21 cellular contexts compared by ENCODE assay signal in the genomic region with DNA sequence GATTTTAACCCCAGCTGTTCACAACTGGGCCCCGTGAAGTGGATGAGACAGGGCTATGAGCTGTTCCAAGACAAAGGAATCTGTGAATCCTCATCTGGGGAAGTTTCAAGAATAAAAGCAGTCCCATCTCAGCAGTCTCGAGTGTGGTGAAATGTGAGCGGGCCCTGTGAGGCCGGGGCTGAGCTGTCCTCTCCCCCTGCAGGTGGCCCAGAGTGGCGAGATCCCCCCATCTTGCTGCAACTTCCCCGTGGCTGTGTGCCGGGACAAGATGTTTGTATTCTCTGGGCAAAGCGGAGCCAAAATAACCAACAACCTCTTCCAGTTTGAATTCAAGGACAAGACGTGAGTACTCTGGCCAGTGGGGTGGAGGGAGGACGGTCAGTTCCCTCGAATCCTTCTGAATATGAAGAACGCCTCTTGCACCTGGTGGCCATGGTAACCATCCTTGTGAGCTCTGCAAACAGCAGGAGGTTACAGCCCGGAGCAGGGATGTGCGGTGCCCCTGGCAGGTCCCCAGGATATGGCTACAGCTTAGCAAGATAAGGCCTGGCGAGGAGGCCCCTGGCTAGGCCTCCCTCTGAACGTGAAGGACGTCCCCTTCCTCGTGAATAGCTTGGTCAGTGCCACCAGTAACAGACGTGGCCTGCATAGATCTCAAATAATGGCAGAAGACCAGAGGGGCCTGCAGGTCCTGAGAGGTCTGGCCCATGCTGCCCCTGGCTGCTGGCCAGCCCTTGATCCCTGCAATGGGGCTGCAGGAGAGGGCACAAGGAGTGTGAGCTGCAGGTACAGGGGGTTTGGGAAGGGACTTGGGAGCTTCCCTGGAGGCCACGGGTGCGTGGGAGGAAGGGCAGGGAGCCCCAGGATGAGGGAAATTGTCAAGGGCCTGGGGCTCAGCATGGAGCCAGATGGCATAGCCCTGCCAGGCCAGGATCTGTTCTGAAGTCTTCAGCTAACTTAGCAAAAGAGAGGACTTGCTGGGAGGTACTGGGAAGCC. TPM values are rescaled to one million over a fixed set of nuclear protein-coding genes. Genes with fewer than 3 reads are reported as not detected.
"Had no signal": no experiment of that assay in that cellular context is flagged by ENCODE, and none has a peak within 500 bp of the region (broad histone marks: within the 10 kb centered on the region; RNA-seq: fewer than 3 reads in every experiment).

No MANE protein-coding gene starts in this region.

- H3K9me3 ChIP-seq: body of pancreas, colonic mucosa, lower lobe of right lung, spleen, tibial nerve, uterus had no signal

- H3K4me3 Mint-ChIP-seq: activated CD4-positive, alpha-beta memory T cell treated with anti-CD3 and anti-CD28 coated beads for 36 hours; activated CD4-positive, alpha-beta T cell treated with anti-CD3 and anti-CD28 coated beads for 36 hours; activated naive CD4-positive, alpha-beta T cell treated with anti-CD3 and anti-CD28 coated beads for 36 hours; activated T-cell treated with anti-CD3 and anti-CD28 coated beads, Interleukin-2, amount 50 U/mL, for 24 hours had no signal

- H3K9me3 Mint-ChIP-seq: activated CD4-positive, alpha-beta memory T cell treated with anti-CD3 and anti-CD28 coated beads for 36 hours; activated naive CD4-positive, alpha-beta T cell treated with anti-CD3 and anti-CD28 coated beads for 36 hours; activated T-cell treated with anti-CD3 and anti-CD28 coated beads, Interleukin-2, amount 50 U/mL, for 24 hours; activated T-helper 2 cell treated with anti-CD3 and anti-CD28 coated beads, Interferon-gamma antibody, Interleukin-2, Interleukin-4, amounts not matched to agents 10 μg/mL and 5 μg/mL and 100 μg/mL, durations not matched to agents 14 hours and 24 hours and 36 hours; naive thymus-derived CD8-positive, alpha-beta T cell had no signal

- H3K4me3 ChIP-seq: body of pancreas, colonic mucosa, lower lobe of right lung, spleen, tibial nerve, uterus had no signal

- H3K27me3 Mint-ChIP-seq: activated CD4-positive, alpha-beta memory T cell treated with anti-CD3 and anti-CD28 coated beads for 36 hours; activated CD4-positive, alpha-beta T cell treated with anti-CD3 and anti-CD28 coated beads for 36 hours; activated T-cell treated with anti-CD3 and anti-CD28 coated beads, Interleukin-2, amount 50 U/mL, for 24 hours; naive thymus-derived CD8-positive, alpha-beta T cell had no signal

- H3K36me3 ChIP-seq: colonic mucosa, uterus had no signal

- ATAC-seq: activated CD4-positive, alpha-beta T cell treated with anti-CD3 and anti-CD28 coated beads for 36 hours; body of pancreas; foreskin keratinocyte; lower lobe of right lung; naive thymus-derived CD8-positive, alpha-beta T cell; stimulated activated naive CD8-positive, alpha-beta T cell treated with anti-CD3 and anti-CD28 coated beads, Interleukin-15, Interleukin-2, amounts not matched to agents 100 U/mL and 50 U/mL, for 24 hours had no signal

- DNase-seq: activated CD4-positive, alpha-beta memory T cell treated with anti-CD3 and anti-CD28 coated beads for 36 hours; activated CD4-positive, alpha-beta T cell treated with anti-CD3 and anti-CD28 coated beads for 36 hours; activated naive CD4-positive, alpha-beta T cell treated with anti-CD3 and anti-CD28 coated beads for 36 hours; activated T-cell treated with anti-CD3 and anti-CD28 coated beads, Interleukin-2, amount 50 U/mL, for 24 hours; body of pancreas; caudate nucleus; colonic mucosa; foreskin keratinocyte; hypothalamus; islet precursor cell; lower lobe of right lung; naive thymus-derived CD8-positive, alpha-beta T cell; nucleus accumbens; spleen; stimulated activated naive CD8-positive, alpha-beta T cell treated with anti-CD3 and anti-CD28 coated beads, Interleukin-15, Interleukin-2, amounts not matched to agents 100 U/mL and 50 U/mL, for 24 hours; uterus had no signal

- H3K27me3 ChIP-seq: body of pancreas, colonic mucosa, foreskin keratinocyte, spleen, tibial nerve, uterus had no signal

- FAIRE-seq: TTC549 had no signal

- H3K27ac ChIP-seq: body of pancreas, colonic mucosa, foreskin keratinocyte, lower lobe of right lung, spleen, tibial nerve, uterus had no signal

- H3K4me1 Mint-ChIP-seq: activated CD4-positive, alpha-beta T cell treated with anti-CD3 and anti-CD28 coated beads for 36 hours had no signal

- H3K27ac Mint-ChIP-seq: activated CD4-positive, alpha-beta memory T cell treated with anti-CD3 and anti-CD28 coated beads for 36 hours; activated CD4-positive, alpha-beta T cell treated with anti-CD3 and anti-CD28 coated beads for 36 hours; activated naive CD4-positive, alpha-beta T cell treated with anti-CD3 and anti-CD28 coated beads for 36 hours; activated T-cell treated with anti-CD3 and anti-CD28 coated beads, Interleukin-2, amount 50 U/mL, for 24 hours; activated T-helper 2 cell treated with anti-CD3 and anti-CD28 coated beads, Interferon-gamma antibody, Interleukin-2, Interleukin-4, amounts not matched to agents 10 μg/mL and 5 μg/mL and 100 μg/mL, durations not matched to agents 14 hours and 24 hours and 36 hours had no signal

- H3K4me1 ChIP-seq: body of pancreas, colonic mucosa, foreskin keratinocyte, lower lobe of right lung, tibial nerve, uterus had no signal

RNA-seq across cellular contexts. Expression of a gene that starts 23.4 kb away (rescaled TPM):
- total RNA-seq: activated CD4-positive, alpha-beta memory T cell treated with anti-CD3 and anti-CD28 coated beads for 36 hours had no signal

RNA-seq across cellular contexts. Expression of a gene that starts 24.5 kb away (rescaled TPM):
- total RNA-seq: activated CD4-positive, alpha-beta memory T cell treated with anti-CD3 and anti-CD28 coated beads for 36 hours; body of pancreas; epithelial cell of proximal tubule had no signal

RNA-seq across cellular contexts. Expression of a gene that starts 41.9 kb away (rescaled TPM):
- total RNA-seq: activated CD4-positive, alpha-beta memory T cell treated with anti-CD3 and anti-CD28 coated beads for 36 hours; activated CD4-positive, alpha-beta T cell treated with anti-CD3 and anti-CD28 coated beads for 36 hours; activated naive CD4-positive, alpha-beta T cell treated with anti-CD3 and anti-CD28 coated beads for 36 hours; T-helper 2 cell treated with Interferon-gamma antibody and Interleukin-4, amounts not matched to agents 100 ng/mL and 5 ng/mL, for 36 hours had no signal
